In the genomic region with DNA sequence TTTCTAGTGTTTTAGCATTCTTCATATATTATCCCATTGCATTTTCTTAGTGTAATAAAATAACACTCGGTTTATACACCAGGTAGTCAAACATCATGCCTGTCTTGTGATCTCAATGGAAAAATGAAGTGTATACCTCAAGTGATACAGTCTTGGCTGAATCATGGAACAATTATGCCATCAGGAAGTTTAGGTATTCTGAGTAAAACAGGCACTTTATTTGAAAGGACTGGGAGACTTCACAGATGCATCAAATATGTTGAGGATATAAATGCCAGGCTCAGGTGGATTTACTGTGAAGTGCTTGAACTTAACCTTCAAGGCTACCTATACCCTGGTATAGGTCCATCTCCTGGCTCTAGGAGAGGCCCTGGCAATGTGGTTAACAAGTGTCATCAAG, we compare ENCODE assay signal across 14 cellular contexts. TPM values are rescaled to one million over a fixed set of nuclear protein-coding genes. Genes with fewer than 3 reads are reported as not detected.
DNase-seq lines count a peak whose midpoint lies in the region; ATAC-seq and TF ChIP-seq lines count a peak whose summit lies in the region.
"Had no signal": no experiment of that assay in that cellular context is flagged by ENCODE, and none has a peak within 500 bp of the region (broad histone marks: within the 10 kb centered on the region; RNA-seq: fewer than 3 reads in every experiment).

No MANE protein-coding gene starts in this region.

- H3K4me1 ChIP-seq in SJSA1 (replicated peaks): peaks cover 45% of the 10 kb centered on the region
- H3K4me1 ChIP-seq in spleen: peaks cover 85 to 100% (median 100%) of the 10 kb centered on the region in 6 donors

- intact Hi-C loops in spleen (cut with DNase I; ENCODE audit: low total_unique reads): loop anchor here (10.0 kb wide), 1 partner anchor 50 kb away; no protein-coding TSS in a partner anchor

- H3K4me3 ChIP-seq in SJSA1 (no peak overlapping the region), spleen (peak overlapping the region in 1 of 8 donors; percentile 43)
- H3K4me3 ChIP-seq: MG63 had no signal

- H3K27me3 ChIP-seq in SJSA1 (replicated peaks) (no peaks in the 10 kb centered on the region), spleen (replicated peaks in 1 of 7) (no peaks in the 10 kb centered on the region)
- H3K27me3 ChIP-seq: MG63 had no signal

- no peak for ATAC-seq in GM21528 (IDR thresholded peaks at IDR 0.05; ENCODE audit: low FRiP score, unreplicated experiment)

- peaks cover 88% of the 10 kb centered on the region for H3K36me3 Mint-ChIP-seq in activated T-cell treated with anti-CD3 and anti-CD28 coated beads, Interleukin-2, amount 50 U/mL, for 24 hours (ENCODE audit: low read depth)

- TF ChIP-seq POLR2A in spleen (IDR thresholded peaks at IDR 0.05): no peak

- H3K27ac ChIP-seq in SJSA1 (peak overlapping the region; percentile 14; the same call in 1 of the 2 replicates), epithelial cell of prostate (peak overlapping the region; percentile 96), spleen (peak overlapping the region in 6 of 8 donors; percentile 56 to 100 (median 100))
- H3K27ac ChIP-seq: HL-60 had no signal

- no peak for DNase-seq in activated T-cell treated with anti-CD3 and anti-CD28 coated beads, Interleukin-2, amount 50 U/mL, for 24 hours
- DNase-seq in activated T-cell treated with anti-CD3 and anti-CD28 coated beads, Interleukin-2, amount 50 U/mL, for 1 hour: no peak
- DNase-seq in SJSA1 (ENCODE audit: low read depth in 1 of 2, low spot score in 2 of 2) (no peak), epithelial cell of prostate (ENCODE audit: low read depth, low spot score) (no peak), spleen (no peak), NCI-H1694 treated with DMSO at 0.1 percent for 48 hours (lab: John Stamatoyannopoulos, UW) (no peak), NCI-H146 (lab: John Stamatoyannopoulos, UW) (no peak)
- DNase-seq: EL; hypothalamus; MG63; stimulated activated CD8-positive, alpha-beta memory T cell treated with anti-CD3 and anti-CD28 coated beads, Interleukin-4, amount 100 ng/mL, for 48 hours had no signal

- peak overlapping the region; percentile 100 for H3K27ac Mint-ChIP-seq in activated T-cell treated with anti-CD3 and anti-CD28 coated beads, Interleukin-2, amount 50 U/mL, for 24 hours
- H3K27ac Mint-ChIP-seq: progenitor cell of endocrine pancreas had no signal

- H3K36me3 ChIP-seq in SJSA1 (peaks cover 7% of the 10 kb centered on the region; the same call in 1 of the 2 replicates), spleen (peaks cover 0 to 8% (median 0%) of the 10 kb centered on the region in 6 donors)
- H3K36me3 ChIP-seq: MG63 had no signal

- H3K27me3 Mint-ChIP-seq in activated T-cell treated with anti-CD3 and anti-CD28 coated beads, Interleukin-2, amount 50 U/mL, for 24 hours: no peaks in the 10 kb centered on the region
- H3K27me3 Mint-ChIP-seq: progenitor cell of endocrine pancreas had no signal

- peaks cover 96% of the 10 kb centered on the region for H3K4me1 Mint-ChIP-seq in activated T-cell treated with anti-CD3 and anti-CD28 coated beads, Interleukin-2, amount 50 U/mL, for 24 hours (ENCODE audit: low read depth)

- TF ChIP-seq CTCF in spleen (IDR thresholded peaks at IDR 0.05 in 8 of 11, conservative IDR thresholded peaks at IDR 0.05 in 3 of 11): no peak

- WGBS in spleen, 5 donors: 66 to 84% (median 73%) methylated on average over 1 of the region's 1 CpG

- H3K9me3 Mint-ChIP-seq in activated T-cell treated with anti-CD3 and anti-CD28 coated beads, Interleukin-2, amount 50 U/mL, for 24 hours: no peaks in the 10 kb centered on the region

- H3K9me3 ChIP-seq in SJSA1 (replicated peaks): no peaks in the 10 kb centered on the region
- no peaks in the 10 kb centered on the region for H3K9me3 ChIP-seq in spleen
- H3K9me3 ChIP-seq: MG63 had no signal

- peak overlapping the region; percentile 85 for H3K4me3 Mint-ChIP-seq in activated T-cell treated with anti-CD3 and anti-CD28 coated beads, Interleukin-2, amount 50 U/mL, for 24 hours

RNA-seq across cellular contexts. Expression of a gene that starts 8.5 kb away (rescaled TPM):
- total RNA-seq in SJSA1 (2014; rRNA removed; shearing (Covaris generic)): 30.6 and 44.6 TPM in 2 replicates
- 100 to 1,000 TPM; 163 to 322 (median 277) TPM for total RNA-seq in spleen
- polyA plus RNA-seq in spleen: 10 to 100 TPM; 18.2 to 45.6 (median 33.7) TPM

Comparison
In these comparisons a context has a peak if more than half of its experiments do, and no peak if none do; other contexts are left out.
1. H3K27ac ChIP-seq: peak in every context shown above with its lines; median percentile 100 in spleen; 96 in epithelial cell of prostate; 14 in SJSA1.